In the genomic region with DNA sequence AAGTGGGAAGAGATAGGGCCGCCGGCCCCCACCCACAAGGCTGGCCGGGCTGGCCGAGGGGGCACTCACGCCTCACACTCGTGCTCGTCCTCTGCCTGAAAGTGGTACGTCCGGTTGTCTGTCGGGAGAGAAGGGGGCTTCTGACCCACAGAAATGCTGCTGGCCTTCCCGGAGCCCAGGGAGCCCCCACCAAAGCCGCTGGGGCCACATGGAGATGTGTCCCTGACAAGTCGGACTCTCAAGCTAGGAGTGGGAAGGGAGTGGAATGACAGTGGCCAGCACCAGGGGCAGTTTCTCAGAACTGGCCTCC, we compare ENCODE assay signal across 27 cellular contexts. TPM values are rescaled to one million over a fixed set of nuclear protein-coding genes. Genes with fewer than 3 reads are reported as not detected.
DNase-seq lines count a peak whose midpoint lies in the region; ATAC-seq, FAIRE-seq and TF ChIP-seq lines count a peak whose summit lies in the region.
"Had no signal": no experiment of that assay in that cellular context is flagged by ENCODE, and none has a peak within 500 bp of the region (broad histone marks: within the 10 kb centered on the region; RNA-seq: fewer than 3 reads in every experiment).

No MANE protein-coding gene starts in this region.

- H3K4me1 Mint-ChIP-seq in H9 (peaks cover 0 to 5% of the 10 kb centered on the region in 2 experiments; a peak in 2 of 4 replicates), T-helper 17 cell (peaks cover 6% of the 10 kb centered on the region)

- H2BK15ac ChIP-seq in H9 (ENCODE audit: low read depth, low read length), result no peak overlapping the region

- H3K27me3 Mint-ChIP-seq in H9 (ENCODE audit: low read depth) (no peaks in the 10 kb centered on the region; the same call in none of the 2 replicates), T-helper 17 cell (peaks cover 14% of the 10 kb centered on the region)

- no peak overlapping the region for H3K18ac ChIP-seq in H9 (ENCODE audit: insufficient read length, low read depth, low read length)

- H3K23ac ChIP-seq in H9 (ENCODE audit: insufficient read length, low read depth, low read length), result no peak overlapping the region

- no peak overlapping the region for H2AFZ ChIP-seq in H9 (ENCODE audit: low read length)
- H2AFZ ChIP-seq: PC-9 had no signal

- H3K9me3 Mint-ChIP-seq in H9, result no peaks in the 10 kb centered on the region
- H3K9me3 Mint-ChIP-seq: CD8-positive, alpha-beta T cell had no signal

- H3K56ac ChIP-seq in H9 (ENCODE audit: insufficient read length, low read depth, low read length), result no peak overlapping the region

- no peaks in the 10 kb centered on the region for H4K20me1 ChIP-seq in H9 (ENCODE audit: control insufficient read depth, insufficient read depth, insufficient read length)

- BruUV-seq in A673 (replicated peaks; lab: Mats Ljungman, UMichigan), result no TSS peak

- no peaks in the 10 kb centered on the region for H3K4me1 ChIP-seq in H9 (ENCODE audit: insufficient read depth, low read length)
- H3K4me1 ChIP-seq in iPS-15b (ENCODE audit: control insufficient read depth, insufficient read depth, low read length), result no peaks in the 10 kb centered on the region
- no peaks in the 10 kb centered on the region for H3K4me1 ChIP-seq in small intestine (ENCODE audit: control insufficient read depth in 2 of 2, insufficient read depth in 1 of 2, low read depth in 1 of 2, low read length in 1 of 2)
- no peaks in the 10 kb centered on the region for H3K4me1 ChIP-seq in A673 (ENCODE audit: insufficient read depth, low read length, poor library complexity, severe bottlenecking)
- H3K4me1 ChIP-seq: Caco-2 had no signal

- no peak overlapping the region for H2AK5ac ChIP-seq in H9 (ENCODE audit: insufficient read length, low read length)

- no peaks in the 10 kb centered on the region for H3K79me2 ChIP-seq in H9 (ENCODE audit: insufficient read depth, low read length)

- H2BK5ac ChIP-seq in H9 (ENCODE audit: insufficient read length, low read length), result no peak overlapping the region

- no CpG with 5 or more reads among the region's 13 CpGs for WGBS in H9 (ENCODE audit: extremely low coverage, insufficient read length, low lambda C conversion rate)
- 84 to 90% (median 86%) methylated on average over 13 of the region's 13 CpGs for WGBS in small intestine, 3 donors

- intact Hi-C loops in posterior vena cava (cut with DNase I), result no loop called here
- intact Hi-C loops in A673 (cut with micrococcal nuclease; ENCODE audit: unreplicated experiment), result no loop called here

- no peak overlapping the region for H3K27ac ChIP-seq in H9 (ENCODE audit: insufficient read length, low read depth, low read length)
- H3K27ac ChIP-seq in small intestine (ENCODE audit: low read depth in 1 of 2, low read length in 1 of 2), result no peak overlapping the region
- H3K27ac ChIP-seq in A673 (ENCODE audit: low read depth, low read length, poor library complexity, severe bottlenecking), result no peak overlapping the region
- H3K27ac ChIP-seq: HL-60, PC-9 had no signal

- H2BK20ac ChIP-seq in H9 (ENCODE audit: low read depth, low read length, poor library complexity, severe bottlenecking), result no peak overlapping the region

- H3K4me2 ChIP-seq in H9 (ENCODE audit: insufficient read depth, insufficient read length, low read length), result no peak overlapping the region
- H3K4me2 ChIP-seq: PC-9 had no signal

- peaks cover 16% of the 10 kb centered on the region for H3K36me3 ChIP-seq in iPS-15b (ENCODE audit: control insufficient read depth, insufficient read depth, low read length)
- H3K36me3 ChIP-seq in small intestine (ENCODE audit: control insufficient read depth in 2 of 2, insufficient read depth in 2 of 2, low read length in 2 of 2), result no peaks in the 10 kb centered on the region
- no peaks in the 10 kb centered on the region for H3K36me3 ChIP-seq in A673 (ENCODE audit: insufficient read depth, low read length, poor library complexity, severe bottlenecking)
- H3K36me3 ChIP-seq in MG63, result no peaks in the 10 kb centered on the region

- H4K91ac ChIP-seq in H9 (ENCODE audit: insufficient read length, low read depth, low read length), result no peak overlapping the region

- no peak overlapping the region for H3K14ac ChIP-seq in H9 (ENCODE audit: insufficient read depth, low read length)

- no peak overlapping the region for H3K9ac ChIP-seq in H9 (ENCODE audit: extremely low read depth, insufficient read length, low read length)
- H3K9ac ChIP-seq in iPS-15b (ENCODE audit: low read depth, low read length), result no peak overlapping the region

- no peak overlapping the region for H3T11ph ChIP-seq in H9 (ENCODE audit: low read length)

- H3K27ac Mint-ChIP-seq in H9 (no peak overlapping the region), T-helper 17 cell (no peak overlapping the region)
- H3K27ac Mint-ChIP-seq: CD8-positive, alpha-beta T cell had no signal

- ATAC-seq in T-helper 17 cell, result no peak
- ATAC-seq: GM12878, HepG2 had no signal

- no peak overlapping the region for H3K4ac ChIP-seq in H9 (ENCODE audit: low read depth, low read length)

- H2BK12ac ChIP-seq in H9 (ENCODE audit: insufficient read length, low read depth, low read length), result no peak overlapping the region

- H4K5ac ChIP-seq in H9 (ENCODE audit: insufficient read length, low read depth, low read length), result no peak overlapping the region

- CTCF ChIA-PET in A673 (lab: Charles Lee), result interaction anchor here (0.5 kb wide), 1 partner anchor 459 kb away, joined by 3 read pairs; no protein-coding TSS in a partner anchor

- DNase-seq in H9 (peak; percentile 34), T-helper 17 cell (no peak), posterior vena cava (ENCODE audit: low spot score) (peak; percentile 71), small intestine (no peak), A673 (ENCODE audit: low spot score) (no peak), MG63 (no peak)
- DNase-seq in activated effector memory CD4-positive, alpha-beta T cell treated with Interleukin-2 at 50 U/mL for 16 hours, result no peak
- DNase-seq: C1 segment of cervical spinal cord; GDM1; Kasumi-1; MV-4-11; NCI-H1105; NCI-H146; NCI-H2029; NCI-H446; NCI-H524 treated with DMSO at 0.1 percent for 48 hours; NCI-H774; NK-92 treated with Interleukin-12 subunit alpha and Interleukin-12 subunit beta, amount 100 ng/mL, for 24 hours; PC-9; SHP77 had no signal

- peak overlapping the region; percentile 55 for H3K4me3 ChIP-seq in iPS-15b (ENCODE audit: low read depth, low read length)
- H3K4me3 ChIP-seq in small intestine (ENCODE audit: low read depth in 1 of 2, low read length in 2 of 2), result no peak overlapping the region
- H3K4me3 ChIP-seq in A673 (ENCODE audit: low read depth, low read length, poor library complexity, severe bottlenecking), result no peak overlapping the region
- no peak overlapping the region for H3K4me3 ChIP-seq in MG63
- H3K4me3 ChIP-seq: GM12878, PC-9 had no signal

- FAIRE-seq in small intestine (lab: Jason Lieb, UNC), result no peak
- FAIRE-seq: A204.1, GM12878, HepG2 had no signal

- POLR2A ChIA-PET in A673 (lab: Charles Lee; ENCODE audit: low non-redundant PET), result no interaction called here

- H4K8ac ChIP-seq in H9 (replicated peaks; ENCODE audit: insufficient read length, low read depth, low read length), result no peak overlapping the region

- no peak overlapping the region for H3K4me3 Mint-ChIP-seq in H9
- peak overlapping the region; percentile 60 for H3K4me3 Mint-ChIP-seq in T-helper 17 cell

- no peaks in the 10 kb centered on the region for H3K9me3 ChIP-seq in H9 (ENCODE audit: control insufficient read depth, low read depth, low read length)
- H3K9me3 ChIP-seq in T-helper 17 cell (ENCODE audit: control insufficient read depth, low read length, poor library complexity, severe bottlenecking), result no peaks in the 10 kb centered on the region
- no peaks in the 10 kb centered on the region for H3K9me3 ChIP-seq in iPS-15b (ENCODE audit: control insufficient read depth, insufficient read depth, low read length)
- no peaks in the 10 kb centered on the region for H3K9me3 ChIP-seq in small intestine (ENCODE audit: control insufficient read depth, low read depth)
- H3K9me3 ChIP-seq in A673 (ENCODE audit: low read depth, low read length, poor library complexity, severe bottlenecking), result no peaks in the 10 kb centered on the region
- no peaks in the 10 kb centered on the region for H3K9me3 ChIP-seq in MG63
- H3K9me3 ChIP-seq: Caco-2 had no signal

- H3K23me2 ChIP-seq in H9 (ENCODE audit: insufficient read length, low read depth, low read length, poor library complexity, severe bottlenecking), result no peaks in the 10 kb centered on the region

- H3K27me3 ChIP-seq in H9 (ENCODE audit: insufficient read depth, low read length), result no peaks in the 10 kb centered on the region
- H3K27me3 ChIP-seq in iPS-15b (ENCODE audit: control insufficient read depth, insufficient read depth, low read length), result peaks cover 13% of the 10 kb centered on the region
- no peaks in the 10 kb centered on the region for H3K27me3 ChIP-seq in small intestine (ENCODE audit: control insufficient read depth in 2 of 2, insufficient read depth in 2 of 2, low read length in 2 of 2)
- H3K27me3 ChIP-seq in A673 (replicated peaks; ENCODE audit: insufficient read depth, low read depth, low read length, poor library complexity), result no peaks in the 10 kb centered on the region
- no peaks in the 10 kb centered on the region for H3K27me3 ChIP-seq in MG63

- TF ChIP-seq CTCF in H9 (conservative IDR thresholded peaks at IDR 0.05) (no peak), A673 (conservative IDR thresholded peaks at IDR 0.05; ENCODE audit: low read depth, low read length) (no peak)

- no peaks in the 10 kb centered on the region for H3K79me1 ChIP-seq in H9 (ENCODE audit: insufficient read depth, low read depth, low read length, poor library complexity, severe bottlenecking)

- H2BK120ac ChIP-seq in H9 (ENCODE audit: low read depth, low read length, poor library complexity, severe bottlenecking), result no peak overlapping the region

- H3K36me3 Mint-ChIP-seq in H9 (ENCODE audit: insufficient read depth in 1 of 3, low read depth in 3 of 3), result peaks cover 30 to 46% (median 40%) of the 10 kb centered on the region in 3 experiments; a peak in 6 of 7 replicates
- H3K36me3 Mint-ChIP-seq in T-helper 17 cell (ENCODE audit: low read depth), result peaks cover 8% of the 10 kb centered on the region
- H3K36me3 Mint-ChIP-seq: CD8-positive, alpha-beta T cell had no signal

RNA-seq across cellular contexts. Expression of gene TCEA3, which starts 12.8 kb away (rescaled TPM):
- total RNA-seq in H9 (2021) (0.29 and 0.37 TPM in 2 replicates), T-helper 17 cell (10 to 100 TPM; 12.3 to 13.5 TPM), posterior vena cava (10 to 100 TPM; 20.4 to 23.0 TPM), A673 (2021) (0.76 and 0.99 TPM in 2 replicates)
- 10 to 100 TPM; 20.5 to 36.9 (median 27.8) TPM for polyA plus RNA-seq in small intestine
- not detected in 2 replicates for total RNA-seq in MG63 (2014; rRNA removed; shearing (Covaris generic); ENCODE audit: low replicate concordance)

RNA-seq across cellular contexts. Expression of gene ASAP3, which starts 46.7 kb away (rescaled TPM):
- 25.9 and 26.7 TPM in 2 replicates for total RNA-seq in H9 (2021)
- total RNA-seq in T-helper 17 cell, result 1 to 10 TPM; 1.5 to 6.4 TPM
- total RNA-seq in posterior vena cava, result 10 to 100 TPM; 37.8 to 51.4 TPM
- polyA plus RNA-seq in small intestine, result 1 to 10 TPM; 1.9 to 8.6 (median 2.2) TPM
- total RNA-seq in A673 (2021), result 7.8 and 13.8 TPM in 2 replicates
- total RNA-seq in MG63 (2014; rRNA removed; shearing (Covaris generic); ENCODE audit: low replicate concordance), result 8.4 and 17.3 TPM in 2 replicates

Comparison
In these comparisons a context has a peak if more than half of its experiments do, and no peak if none do; other contexts are left out.
1. DNase-seq: peak in H9 (single experiment) and posterior vena cava (single experiment); none in T-helper 17 cell (0 of 3), small intestine (single experiment), A673 (single experiment), MG63 (single experiment) and activated effector memory CD4-positive, alpha-beta T cell treated with Interleukin-2 at 50 U/mL for 16 hours (single experiment).